ENCODE assay signal across 14 cellular contexts in the genomic region with DNA sequence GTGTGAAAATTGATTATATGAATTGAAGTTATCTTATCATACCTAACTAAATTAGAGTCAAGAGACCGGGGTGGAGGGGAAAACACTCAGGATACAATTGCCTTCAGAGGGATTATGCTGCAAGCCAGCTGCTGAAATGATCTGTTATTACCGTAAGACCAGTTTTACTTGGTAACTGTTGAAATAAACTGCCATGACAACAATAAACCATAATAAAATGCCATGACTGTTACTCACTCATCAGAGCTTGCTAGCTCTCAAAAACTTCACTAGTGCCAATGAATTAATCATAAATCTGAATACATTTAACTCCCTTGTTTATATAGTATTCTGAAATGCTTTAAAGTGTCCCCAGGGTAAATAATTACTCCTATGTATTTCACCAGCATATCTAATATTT.
DNase-seq lines count a peak whose midpoint lies in the region; ATAC-seq and TF ChIP-seq lines count a peak whose summit lies in the region.
"Had no signal": no experiment of that assay in that cellular context is flagged by ENCODE, and none has a peak within 500 bp of the region (broad histone marks: within the 10 kb centered on the region; RNA-seq: fewer than 3 reads in every experiment).

No MANE protein-coding gene starts in this region.

- intact Hi-C loops in left ventricle myocardium inferior (cut with micrococcal nuclease) = no loop called here

- H3K79me2 ChIP-seq in osteoblast (ENCODE audit: insufficient read depth, low read length) = no peaks in the 10 kb centered on the region

- no peak for TF ChIP-seq CTCF in osteoblast (IDR thresholded peaks at IDR 0.05; ENCODE audit: extremely low read depth, low read depth, low read length)
- TF ChIP-seq CTCF in left ventricle myocardium inferior (IDR thresholded peaks at IDR 0.05; ENCODE audit: borderline replicate concordance) = no peak

- ATAC-seq in esophagus mucosa (peak; percentile 84), HG02973 (IDR thresholded peaks at IDR 0.05; ENCODE audit: unreplicated experiment) (no peak)

- H3K27me3 ChIP-seq in osteoblast (ENCODE audit: insufficient read depth, low read length) (no peaks in the 10 kb centered on the region), left ventricle myocardium inferior (ENCODE audit: low read depth) (no peaks in the 10 kb centered on the region)
- H3K27me3 ChIP-seq: right atrium auricular region had no signal

- H3K4me3 ChIP-seq in osteoblast (ENCODE audit: insufficient read depth, low read length) = no peak overlapping the region
- no peak overlapping the region for H3K4me3 ChIP-seq in left ventricle myocardium inferior
- H3K4me3 ChIP-seq: right atrium auricular region had no signal

- H3K4me2 ChIP-seq in osteoblast (ENCODE audit: insufficient read depth, low read length) = no peak overlapping the region

- DNase-seq in ELR (ENCODE audit: low read depth) (peak; percentile 41), NCI-H446 treated with DMSO at 0.1 percent for 48 hours (lab: John Stamatoyannopoulos, UW) (peak; percentile 35), osteoblast (ENCODE audit: insufficient read length, low spot score, missing footprints) (peak; percentile 21), NCI-H2029 treated with DMSO at 0.1 percent for 48 hours (lab: John Stamatoyannopoulos, UW) (no peak), left ventricle myocardium inferior (no peak)
- no peak for DNase-seq in activated effector memory CD4-positive, alpha-beta T cell treated with anti-CD3 and anti-CD28 coated beads, Interleukin-2, amount 50 U/mL, for 16 hours
- DNase-seq: activated CD4-positive, alpha-beta memory T cell treated with anti-CD3 and anti-CD28 coated beads, Interleukin-2, amount 10 ng/mL, durations not matched to agents 7 days and 5 days; hippocampal formation; NCI-H2081 treated with DMSO at 0.1 percent for 48 hours; OCI-M1; substantia nigra had no signal

- H3K36me3 ChIP-seq in osteoblast (ENCODE audit: insufficient read depth, low read length) (no peaks in the 10 kb centered on the region), left ventricle myocardium inferior (no peaks in the 10 kb centered on the region)
- H3K36me3 ChIP-seq: right atrium auricular region had no signal

- no peaks in the 10 kb centered on the region for H3K9me3 ChIP-seq in osteoblast (ENCODE audit: low read depth, low read length)
- H3K9me3 ChIP-seq in left ventricle myocardium inferior (replicated peaks) = no peaks in the 10 kb centered on the region
- H3K9me3 ChIP-seq: right atrium auricular region had no signal

- no peaks in the 10 kb centered on the region for H4K20me1 ChIP-seq in osteoblast (ENCODE audit: insufficient read depth, low read length)

- H2AFZ ChIP-seq in osteoblast (ENCODE audit: low read length) = no peak overlapping the region

- H3K27ac ChIP-seq in osteoblast (ENCODE audit: low read depth, low read length) = no peak overlapping the region
- H3K27ac ChIP-seq in left ventricle myocardium inferior (replicated peaks) = no peak overlapping the region
- H3K27ac ChIP-seq: right atrium auricular region had no signal

- no peaks in the 10 kb centered on the region for H3K4me1 ChIP-seq in osteoblast (ENCODE audit: insufficient read depth, low read length)
- H3K4me1 ChIP-seq in left ventricle myocardium inferior = peaks cover 4% of the 10 kb centered on the region
- H3K4me1 ChIP-seq: right atrium auricular region had no signal

Comparison
In these comparisons a context has a peak if more than half of its experiments do, and no peak if none do; other contexts are left out.
1. DNase-seq: peak in ELR (single experiment), NCI-H446 treated with DMSO at 0.1 percent for 48 hours (single experiment) and osteoblast (single experiment); none in activated effector memory CD4-positive, alpha-beta T cell treated with anti-CD3 and anti-CD28 coated beads, Interleukin-2, amount 50 U/mL, for 16 hours (single experiment), NCI-H2029 treated with DMSO at 0.1 percent for 48 hours (single experiment) and left ventricle myocardium inferior (single experiment).